8 cellular contexts compared by ENCODE assay signal in the genomic region with DNA sequence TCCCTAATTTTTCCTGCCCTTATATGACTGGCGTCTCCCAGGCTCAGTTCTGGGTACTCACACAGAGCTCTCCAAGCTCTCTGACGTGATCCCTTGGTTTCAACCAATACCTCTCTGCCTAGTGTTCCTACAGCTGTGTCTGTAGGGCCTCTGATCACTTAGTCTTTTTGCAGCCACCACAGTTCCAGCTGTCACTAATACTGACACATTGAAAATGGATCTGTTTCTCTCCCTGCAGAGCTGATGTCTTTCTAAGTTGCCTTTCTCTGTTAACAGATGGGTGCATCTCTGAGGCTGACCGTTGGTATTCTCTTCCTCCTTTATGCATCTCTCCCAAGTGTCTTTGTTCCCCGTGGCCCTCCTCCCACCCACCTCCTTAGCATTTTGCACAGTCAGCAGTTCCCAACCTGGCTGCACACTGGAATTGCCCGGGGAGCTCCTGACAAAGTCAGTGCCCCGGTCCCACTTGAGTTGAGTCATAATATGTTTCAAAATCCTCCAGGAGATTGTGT.
DNase-seq lines count a peak whose midpoint lies in the region; FAIRE-seq and TF ChIP-seq lines count a peak whose summit lies in the region.

No MANE protein-coding gene starts in this region.

- H3K9ac ChIP-seq in keratinocyte (ENCODE audit: control insufficient read depth, extremely low read depth, insufficient read depth, low read length): peak overlapping the region; percentile 14

- peak; percentile 68 for FAIRE-seq in keratinocyte (lab: Jason Lieb, UNC)

- TF ChIP-seq CTCF in keratinocyte (optimal IDR thresholded peaks at IDR 0.05 in 1 of 3, IDR thresholded peaks at IDR 0.05 in 1 of 3, conservative IDR thresholded peaks at IDR 0.05 in 1 of 3; ENCODE audit: extremely low read depth in 1 of 3, insufficient read depth in 2 of 3, low read length in 3 of 3): no peak
- TF ChIP-seq CTCF in testis (IDR thresholded peaks at IDR 0.05): no peak

- no peaks in the 10 kb centered on the region for H3K9me3 ChIP-seq in keratinocyte (ENCODE audit: control insufficient read depth, low read depth, low read length)
- H3K9me3 ChIP-seq in testis: no peaks in the 10 kb centered on the region

- DNase-seq in Ammon's horn (ENCODE audit: low spot score) (peak; percentile 16), HEK293T (ENCODE audit: extremely low spot score) (peak; percentile 18), SK-N-DZ (ENCODE audit: low spot score) (peak; percentile 45), keratinocyte (ENCODE audit: low read depth, low spot score) (no peak), testis (no peak), NCI-H187 treated with DMSO at 0.1 percent for 48 hours (lab: John Stamatoyannopoulos, UW) (no peak), amygdala (lab: John Stamatoyannopoulos, UW) (no peak)
- no peak for DNase-seq in activated T-cell treated with anti-CD3 and anti-CD28 coated beads, Interleukin-2, amount 50 U/mL, for 24 hours

- intact Hi-C loops in testis (cut with DNase I; ENCODE audit: low total_unique reads): no loop called here

- H3K27me3 Mint-ChIP-seq in activated T-cell treated with anti-CD3 and anti-CD28 coated beads, Interleukin-2, amount 50 U/mL, for 24 hours: no peaks in the 10 kb centered on the region

- peaks cover 67% of the 10 kb centered on the region for H3K4me1 Mint-ChIP-seq in activated T-cell treated with anti-CD3 and anti-CD28 coated beads, Interleukin-2, amount 50 U/mL, for 24 hours (ENCODE audit: low read depth)

- no peaks in the 10 kb centered on the region for H3K9me3 Mint-ChIP-seq in activated T-cell treated with anti-CD3 and anti-CD28 coated beads, Interleukin-2, amount 50 U/mL, for 24 hours

- H3K4me2 ChIP-seq in keratinocyte (ENCODE audit: control insufficient read depth, extremely low read depth, insufficient read depth, low read depth, low read length): peak overlapping the region; percentile 77

- no peak overlapping the region for H3K4me3 Mint-ChIP-seq in activated T-cell treated with anti-CD3 and anti-CD28 coated beads, Interleukin-2, amount 50 U/mL, for 24 hours

- dilution Hi-C loops in keratinocyte (cut with MboI; ENCODE audit: extremely low pct_ligation_motif_present, low sequenced_read_pairs): no loop called here

- H3K27me3 ChIP-seq in keratinocyte (ENCODE audit: control insufficient read depth, extremely low read depth, insufficient read depth, low read length) (no peaks in the 10 kb centered on the region), testis (no peaks in the 10 kb centered on the region)

- CTCF ChIA-PET in HEK293T (lab: Yijun Ruan, JAX): interaction anchor here (1.0 to 1.2 kb wide), 2 partner anchors 12 to 25 kb away, joined by 3 to 4 read pairs; no protein-coding TSS in a partner anchor

- TF ChIP-seq POLR2A in testis (IDR thresholded peaks at IDR 0.05): no peak

- no peaks in the 10 kb centered on the region for H3K36me3 ChIP-seq in keratinocyte (ENCODE audit: control insufficient read depth in 2 of 2, extremely low read depth in 1 of 2, insufficient read depth in 2 of 2, low read length in 2 of 2)
- H3K36me3 ChIP-seq in testis (ENCODE audit: low read depth, missing control alignments): no peaks in the 10 kb centered on the region

- no peak overlapping the region for H2AFZ ChIP-seq in keratinocyte (ENCODE audit: control insufficient read depth, low read length)

- peaks cover 2% of the 10 kb centered on the region for H3K9me1 ChIP-seq in keratinocyte (ENCODE audit: control insufficient read depth, extremely low read depth, insufficient read depth, low read length)

- peaks cover 5% of the 10 kb centered on the region for H3K36me3 Mint-ChIP-seq in activated T-cell treated with anti-CD3 and anti-CD28 coated beads, Interleukin-2, amount 50 U/mL, for 24 hours (ENCODE audit: low read depth)

- 39 to 54% methylated on average over 6 of the region's 6 CpGs for WGBS in testis, 2 donors

- peak overlapping the region; percentile 81 for H3K27ac ChIP-seq in keratinocyte (ENCODE audit: control insufficient read depth, insufficient read depth, low read length)
- no peak overlapping the region for H3K27ac ChIP-seq in testis

- peaks cover 71% of the 10 kb centered on the region for H3K79me2 ChIP-seq in keratinocyte (ENCODE audit: control insufficient read depth, insufficient read depth, low read length)

- POLR2A ChIA-PET in HEK293T (lab: Yijun Ruan, JAX): no interaction called here

- H3K4me3 ChIP-seq in keratinocyte (ENCODE audit: control insufficient read depth in 2 of 3, extremely low read depth in 1 of 3, insufficient read depth in 2 of 3, low read depth in 1 of 3, low read length in 3 of 3) (peak overlapping the region in 2 of 3 experiments; percentile 21 to 37), testis (no peak overlapping the region)

- H3K4me1 ChIP-seq in keratinocyte (ENCODE audit: control insufficient read depth, extremely low read depth, insufficient read depth, low read length): peaks cover 60% of the 10 kb centered on the region
- H3K4me1 ChIP-seq in testis: peaks cover 10% of the 10 kb centered on the region

- no peaks in the 10 kb centered on the region for H4K20me1 ChIP-seq in keratinocyte (ENCODE audit: control insufficient read depth, extremely low read depth, insufficient read depth, low read length)

- no peak overlapping the region for H3K27ac Mint-ChIP-seq in activated T-cell treated with anti-CD3 and anti-CD28 coated beads, Interleukin-2, amount 50 U/mL, for 24 hours

TF ChIP-seq in HEK293T, 16 proteins besides CTCF, POLR2A, EP300 and RAD21:
- no peak for TF ChIP-seq FOXK2 (IDR thresholded peaks at IDR 0.05)
- no peak for TF ChIP-seq ARNT (IDR thresholded peaks at IDR 0.05)
- TF ChIP-seq FOXM1 (IDR thresholded peaks at IDR 0.05; ENCODE audit: borderline replicate concordance): no peak
- TF ChIP-seq, protein P1, sequence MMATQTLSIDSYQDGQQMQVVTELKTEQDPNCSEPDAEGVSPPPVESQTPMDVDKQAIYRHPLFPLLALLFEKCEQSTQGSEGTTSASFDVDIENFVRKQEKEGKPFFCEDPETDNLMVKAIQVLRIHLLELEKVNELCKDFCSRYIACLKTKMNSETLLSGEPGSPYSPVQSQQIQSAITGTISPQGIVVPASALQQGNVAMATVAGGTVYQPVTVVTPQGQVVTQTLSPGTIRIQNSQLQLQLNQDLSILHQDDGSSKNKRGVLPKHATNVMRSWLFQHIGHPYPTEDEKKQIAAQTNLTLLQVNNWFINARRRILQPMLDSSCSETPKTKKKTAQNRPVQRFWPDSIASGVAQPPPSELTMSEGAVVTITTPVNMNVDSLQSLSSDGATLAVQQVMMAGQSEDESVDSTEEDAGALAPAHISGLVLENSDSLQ (IDR thresholded peaks at IDR 0.05): no peak
- TF ChIP-seq LEF1 (IDR thresholded peaks at IDR 0.05; ENCODE audit: borderline replicate concordance): no peak
- TF ChIP-seq ZNF384 (IDR thresholded peaks at IDR 0.05): no peak
- TF ChIP-seq NFRKB (IDR thresholded peaks at IDR 0.05): no peak
- TF ChIP-seq ELF4 (IDR thresholded peaks at IDR 0.05): no peak
- TF ChIP-seq HDGF (IDR thresholded peaks at IDR 0.05; ENCODE audit: borderline replicate concordance): no peak
- TF ChIP-seq BHLHE40 (IDR thresholded peaks at IDR 0.05; ENCODE audit: borderline replicate concordance): no peak
- TF ChIP-seq CTBP1 (IDR thresholded peaks at IDR 0.05; ENCODE audit: borderline replicate concordance): no peak
- no peak for TF ChIP-seq TARDBP (IDR thresholded peaks at IDR 0.05)
- no peak for TF ChIP-seq L3MBTL2 (conservative IDR thresholded peaks at IDR 0.05)
- TF ChIP-seq SUZ12 (IDR thresholded peaks at IDR 0.05): no peak
- no peak for TF ChIP-seq FOXA1 (IDR thresholded peaks at IDR 0.05)
- TF ChIP-seq SP1 (IDR thresholded peaks at IDR 0.05): no peak

Comparison
In these comparisons a context has a peak if more than half of its experiments do, and no peak if none do; other contexts are left out.
1. DNase-seq: peak in Ammon's horn (single experiment), HEK293T (single experiment) and SK-N-DZ (single experiment); none in keratinocyte (single experiment), testis (single experiment), NCI-H187 treated with DMSO at 0.1 percent for 48 hours (single experiment), amygdala (0 of 56) and activated T-cell treated with anti-CD3 and anti-CD28 coated beads, Interleukin-2, amount 50 U/mL, for 24 hours (single experiment).
2. H3K4me3 ChIP-seq: peak in keratinocyte (2 of 3); none in testis (0 of 2).